Comparison of ENCODE assay signal across 8 cellular contexts in the genomic region with DNA sequence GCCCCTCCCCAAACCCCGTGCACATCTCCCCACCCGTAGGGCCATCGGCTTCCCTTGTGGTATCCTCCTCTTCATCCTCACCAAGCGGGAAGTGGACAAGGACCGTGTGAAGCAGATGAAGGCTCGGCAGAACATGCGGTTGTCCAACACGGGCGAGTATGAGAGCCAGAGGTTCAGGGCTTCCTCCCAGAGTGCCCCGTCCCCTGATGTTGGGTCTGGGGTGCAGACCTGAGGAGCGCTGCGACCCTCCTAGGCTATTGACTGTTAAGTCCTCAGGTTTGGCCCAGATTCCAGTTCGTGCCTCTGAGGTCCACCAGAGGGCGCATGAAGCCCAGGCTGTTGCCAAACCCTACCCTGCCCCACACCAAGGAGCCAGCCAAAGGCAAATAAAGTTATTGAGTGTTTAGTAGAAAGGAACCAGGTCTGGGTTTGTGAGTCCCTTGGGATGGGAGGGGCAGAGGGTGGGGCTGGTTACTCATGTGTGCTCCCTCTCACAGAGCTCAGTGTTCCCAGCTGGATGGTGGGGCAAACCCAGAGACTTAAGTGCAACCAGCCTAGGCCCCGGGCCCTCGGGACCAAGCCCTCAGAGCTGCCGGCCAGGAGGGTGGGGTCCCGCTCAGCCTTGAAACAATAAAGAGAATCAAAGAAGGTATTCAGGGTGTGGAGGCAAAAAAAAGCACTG. TPM values are rescaled to one million over a fixed set of nuclear protein-coding genes. Genes with fewer than 3 reads are reported as not detected.
DNase-seq lines count a peak whose midpoint lies in the region; ATAC-seq and TF ChIP-seq lines count a peak whose summit lies in the region.

No MANE protein-coding gene starts in this region.

- TF ChIP-seq CTCF in DOHH2 (IDR thresholded peaks at IDR 0.05; ENCODE audit: low read depth, low read length, poor library complexity, severe bottlenecking), result peak; percentile 94

- H3K27me3 ChIP-seq in DOHH2 (ENCODE audit: control insufficient read depth, low read length), result no peaks in the 10 kb centered on the region

- peaks cover 30% of the 10 kb centered on the region for H3K4me1 ChIP-seq in DOHH2 (ENCODE audit: control insufficient read depth, low read length)

- H3K9me3 ChIP-seq in DOHH2 (ENCODE audit: control insufficient read depth, insufficient read depth, low read length), result no peaks in the 10 kb centered on the region

- H3K27ac ChIP-seq in DOHH2 (ENCODE audit: low read depth, low read length), result no peak overlapping the region

- no peaks in the 10 kb centered on the region for H3K27me3 Mint-ChIP-seq in dendritic cell treated with granulocyte-macrophage colony-stimulating factor and Interleukin-4, amounts not matched to agents 40 ng/mL and 50 ng/mL, for 4 days

- no peaks in the 10 kb centered on the region for H3K9me3 Mint-ChIP-seq in dendritic cell treated with granulocyte-macrophage colony-stimulating factor and Interleukin-4, amounts not matched to agents 40 ng/mL and 50 ng/mL, for 4 days

- no peak overlapping the region for H3K4me3 Mint-ChIP-seq in dendritic cell treated with granulocyte-macrophage colony-stimulating factor and Interleukin-4, amounts not matched to agents 40 ng/mL and 50 ng/mL, for 4 days

- DNase-seq in NCI-H69 (lab: John Stamatoyannopoulos, UW) (peak; percentile 81), lung microvascular endothelial cell (ENCODE audit: low read depth in 2 of 2) (peak; percentile 88 to 90)
- DNase-seq in activated CD4-positive, alpha-beta T cell treated with anti-CD3 and anti-CD28 coated beads, Interleukin-2, amount 50 U/mL, for 1 hour, result peak; percentile 80
- peak; percentile 47 to 69 (median 63) for DNase-seq in stimulated activated CD4-positive, alpha-beta T cell treated with anti-CD3 and anti-CD28 coated beads, TNF-alpha, amount 100 ng/mL, for 4 hours (ENCODE audit: low read depth in 3 of 3)

- no peaks in the 10 kb centered on the region for H4K20me1 ChIP-seq in DOHH2 (ENCODE audit: control insufficient read depth, insufficient read depth, low read depth, low read length)

- H3K36me3 ChIP-seq in DOHH2 (ENCODE audit: control insufficient read depth, low read length), result peaks cover 56% of the 10 kb centered on the region

- ATAC-seq in HG03342 (IDR thresholded peaks at IDR 0.05; ENCODE audit: unreplicated experiment), result peak; percentile 23
- ATAC-seq in HG02840 (IDR thresholded peaks at IDR 0.05; ENCODE audit: low FRiP score, unreplicated experiment), result no peak

- H3K27ac Mint-ChIP-seq in dendritic cell treated with granulocyte-macrophage colony-stimulating factor and Interleukin-4, amounts not matched to agents 40 ng/mL and 50 ng/mL, for 4 days, result peak overlapping the region; percentile 89

- H3F3A ChIP-seq in DOHH2 (ENCODE audit: control insufficient read depth, insufficient read depth), result peaks cover 4% of the 10 kb centered on the region; the same call in 1 of the 2 replicates

- peaks cover 69% of the 10 kb centered on the region for H3K4me1 Mint-ChIP-seq in dendritic cell treated with granulocyte-macrophage colony-stimulating factor and Interleukin-4, amounts not matched to agents 40 ng/mL and 50 ng/mL, for 4 days (ENCODE audit: low read depth)

- H3K9me2 ChIP-seq in DOHH2 (replicated peaks; ENCODE audit: control insufficient read depth, low read length), result no peaks in the 10 kb centered on the region

- intact Hi-C loops in dendritic cell treated with granulocyte-macrophage colony-stimulating factor and Interleukin-4, amounts not matched to agents 40 ng/mL and 50 ng/mL, for 4 days (cut with micrococcal nuclease), result loop anchor here (2.0 to 5.0 kb wide), 2 partner anchors 14 to 295 kb away; a partner anchor contains a TSS

- peak overlapping the region; percentile 20; the same call in 1 of the 2 replicates for H3K4me3 ChIP-seq in DOHH2 (ENCODE audit: low read length)

- H3K4me2 ChIP-seq in DOHH2 (ENCODE audit: low read length), result peak overlapping the region; percentile 97

- H3K79me2 ChIP-seq in DOHH2 (ENCODE audit: control insufficient read depth, low read length), result peaks cover 35% of the 10 kb centered on the region

- peaks cover 88% of the 10 kb centered on the region for H3K36me3 Mint-ChIP-seq in dendritic cell treated with granulocyte-macrophage colony-stimulating factor and Interleukin-4, amounts not matched to agents 40 ng/mL and 50 ng/mL, for 4 days (ENCODE audit: low read depth)

RNA-seq across cellular contexts. Expression of a gene that starts 2.4 kb away (rescaled TPM):
- 19.2 and 20.0 TPM in 2 replicates for total RNA-seq in lung microvascular endothelial cell

RNA-seq across cellular contexts. Expression of a gene that starts 2.7 kb away (rescaled TPM):
- total RNA-seq in lung microvascular endothelial cell, result 111 and 116 TPM in 2 replicates

RNA-seq across cellular contexts. Expression of a gene that starts 11.9 kb away (rescaled TPM):
- under 0.01 TPM in 1 of 2 replicates, not detected in the other for total RNA-seq in lung microvascular endothelial cell

RNA-seq across cellular contexts. Expression of a gene that starts 19.6 kb away (rescaled TPM):
- 109 and 180 TPM in 2 replicates for total RNA-seq in lung microvascular endothelial cell

RNA-seq across cellular contexts. Expression of a gene that starts 55.7 kb away (rescaled TPM):
- total RNA-seq in lung microvascular endothelial cell, result 213 and 281 TPM in 2 replicates
